ENCODE assay signal across 1 cellular context in the genomic region with DNA sequence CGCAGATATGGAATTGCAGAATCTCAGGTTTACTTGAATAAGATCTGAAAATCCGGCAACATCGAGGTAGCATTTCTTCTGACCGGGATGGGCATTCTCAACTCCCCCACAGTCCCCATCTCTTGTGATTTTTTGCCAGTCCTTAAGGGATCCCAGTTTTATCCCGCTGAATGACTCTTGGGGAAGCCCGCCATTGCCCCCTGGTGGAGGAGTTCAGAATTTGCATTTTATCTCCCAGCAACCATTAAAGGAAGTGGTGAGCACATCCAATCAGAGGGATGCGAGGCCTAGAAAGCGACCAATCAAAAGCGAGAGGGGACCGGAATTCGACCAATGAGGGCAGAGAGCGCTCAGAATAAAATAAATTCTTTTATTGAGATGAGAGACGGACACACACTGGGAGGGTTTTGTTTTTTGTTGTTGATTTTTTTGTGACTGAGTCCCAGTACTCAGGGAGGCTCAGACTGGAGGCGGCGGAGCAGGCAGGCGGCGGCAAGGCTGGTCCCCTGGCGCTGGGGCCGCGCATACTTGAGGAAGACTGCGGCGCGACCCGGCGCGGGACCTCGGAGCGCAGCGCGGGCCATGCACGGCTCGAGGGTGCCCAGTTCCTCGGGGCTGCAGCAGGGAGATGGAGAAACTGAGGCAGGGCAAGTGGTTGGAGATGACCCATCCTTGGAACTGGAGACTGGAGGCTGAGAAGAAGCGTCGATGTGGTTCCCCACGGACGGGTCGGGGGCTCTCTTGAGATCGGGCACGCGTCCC.
TF ChIP-seq lines count a peak whose summit lies in the region.

No MANE protein-coding gene starts in this region.

TF ChIP-seq in HepG2, 621 proteins besides CTCF, POLR2A, EP300 and RAD21 (continued from another document and continues in another):
- TF ChIP-seq GMEB2 (CRISPR knock-in tag; IDR thresholded peaks at IDR 0.05; ENCODE audit: low read depth) (no peak), EZH2 (conservative IDR thresholded peaks at IDR 0.05; ENCODE audit: low read depth, low read length) (no peak), HIVEP1 (CRISPR knock-in tag; IDR thresholded peaks at IDR 0.05) (no peak), PLRG1 (conservative IDR thresholded peaks at IDR 0.05) (no peak), SALL1 (CRISPR knock-in tag; IDR thresholded peaks at IDR 0.05) (no peak; the same call in 1 of the 2 replicates), ZSCAN22 (CRISPR knock-in tag; IDR thresholded peaks at IDR 0.05) (no peak), TOPORS (CRISPR knock-in tag; IDR thresholded peaks at IDR 0.05) (no peak), ZNF496 (CRISPR knock-in tag; IDR thresholded peaks at IDR 0.05; ENCODE audit: insufficient replicate concordance) (no peak), SP2 (CRISPR knock-in tag; IDR thresholded peaks at IDR 0.05) (peak; percentile 2; the same call in 1 of the 2 replicates), KLF16 (CRISPR knock-in tag; IDR thresholded peaks at IDR 0.05) (0 out of 4 replicates have a peak, but pooled peaks of 1 of the 2 experiments have one; percentile 31), ZNF281 (CRISPR knock-in tag; IDR thresholded peaks at IDR 0.05; ENCODE audit: borderline replicate concordance) (no peak), MYPOP (CRISPR knock-in tag; IDR thresholded peaks at IDR 0.05) (no peak), IKZF1 (IDR thresholded peaks at IDR 0.05) (no peak), ZNF362 (CRISPR knock-in tag; IDR thresholded peaks at IDR 0.05; ENCODE audit: borderline replicate concordance) (no peak), ZFP82 (CRISPR knock-in tag; IDR thresholded peaks at IDR 0.05; ENCODE audit: borderline replicate concordance) (no peak), ZNF143 (CRISPR knock-in tag; IDR thresholded peaks at IDR 0.05) (no peak), ZNF30 (CRISPR knock-in tag; IDR thresholded peaks at IDR 0.05) (no peak), ELF1 (CRISPR knock-in tag; IDR thresholded peaks at IDR 0.05) (peak; percentile 54; the same call in 1 of the 2 replicates), MEIS2 (CRISPR knock-in tag; IDR thresholded peaks at IDR 0.05) (no peak), MTF1 (CRISPR knock-in tag; IDR thresholded peaks at IDR 0.05) (no peak), FOXC1 (CRISPR knock-in tag; IDR thresholded peaks at IDR 0.05; ENCODE audit: borderline replicate concordance) (no peak), ZNF570 (CRISPR knock-in tag; IDR thresholded peaks at IDR 0.05; ENCODE audit: borderline replicate concordance) (no peak), SOX5 (CRISPR knock-in tag; IDR thresholded peaks at IDR 0.05; ENCODE audit: borderline replicate concordance) (no peak), ERF (CRISPR knock-in tag; IDR thresholded peaks at IDR 0.05) (peak; percentile 60; the same call in 1 of the 2 replicates), ZKSCAN8 (CRISPR knock-in tag; IDR thresholded peaks at IDR 0.05; ENCODE audit: borderline replicate concordance) (no peak), RAD51 (IDR thresholded peaks at IDR 0.05; ENCODE audit: borderline replicate concordance) (no peak), ARNTL (CRISPR knock-in tag; IDR thresholded peaks at IDR 0.05) (no peak), ZNF563 (CRISPR knock-in tag; IDR thresholded peaks at IDR 0.05) (no peak), GPN1 (CRISPR knock-in tag; IDR thresholded peaks at IDR 0.05; ENCODE audit: borderline replicate concordance) (no peak), MAF1 (CRISPR knock-in tag; IDR thresholded peaks at IDR 0.05; ENCODE audit: borderline replicate concordance) (no peak), MIER3 (CRISPR knock-in tag; IDR thresholded peaks at IDR 0.05; ENCODE audit: borderline replicate concordance) (no peak), ZFP41 (CRISPR knock-in tag; IDR thresholded peaks at IDR 0.05; ENCODE audit: borderline replicate concordance) (no peak), ZNF460 (CRISPR knock-in tag; IDR thresholded peaks at IDR 0.05; ENCODE audit: borderline replicate concordance) (no peak), ZNF142 (CRISPR knock-in tag; IDR thresholded peaks at IDR 0.05) (no peak), ZNF674 (CRISPR knock-in tag; IDR thresholded peaks at IDR 0.05; ENCODE audit: low read depth) (no peak), SKI (IDR thresholded peaks at IDR 0.05; ENCODE audit: partially characterized antibody) (no peak), DDIT3 (CRISPR knock-in tag; IDR thresholded peaks at IDR 0.05) (no peak), RFXAP (CRISPR knock-in tag; IDR thresholded peaks at IDR 0.05; ENCODE audit: borderline replicate concordance) (peak; percentile 99), DPF2 (CRISPR knock-in tag; IDR thresholded peaks at IDR 0.05; ENCODE audit: borderline replicate concordance, low read depth) (no peak)
- TF ChIP-seq, protein P1, sequence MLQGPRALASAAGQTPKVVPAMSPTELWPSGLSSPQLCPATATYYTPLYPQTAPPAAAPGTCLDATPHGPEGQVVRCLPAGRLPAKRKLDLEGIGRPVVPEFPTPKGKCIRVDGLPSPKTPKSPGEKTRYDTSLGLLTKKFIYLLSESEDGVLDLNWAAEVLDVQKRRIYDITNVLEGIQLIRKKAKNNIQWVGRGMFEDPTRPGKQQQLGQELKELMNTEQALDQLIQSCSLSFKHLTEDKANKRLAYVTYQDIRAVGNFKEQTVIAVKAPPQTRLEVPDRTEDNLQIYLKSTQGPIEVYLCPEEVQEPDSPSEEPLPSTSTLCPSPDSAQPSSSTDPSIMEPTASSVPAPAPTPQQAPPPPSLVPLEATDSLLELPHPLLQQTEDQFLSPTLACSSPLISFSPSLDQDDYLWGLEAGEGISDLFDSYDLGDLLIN (CRISPR knock-in tag; IDR thresholded peaks at IDR 0.05; ENCODE audit: borderline replicate concordance), result no peak
- TF ChIP-seq, protein P2, sequence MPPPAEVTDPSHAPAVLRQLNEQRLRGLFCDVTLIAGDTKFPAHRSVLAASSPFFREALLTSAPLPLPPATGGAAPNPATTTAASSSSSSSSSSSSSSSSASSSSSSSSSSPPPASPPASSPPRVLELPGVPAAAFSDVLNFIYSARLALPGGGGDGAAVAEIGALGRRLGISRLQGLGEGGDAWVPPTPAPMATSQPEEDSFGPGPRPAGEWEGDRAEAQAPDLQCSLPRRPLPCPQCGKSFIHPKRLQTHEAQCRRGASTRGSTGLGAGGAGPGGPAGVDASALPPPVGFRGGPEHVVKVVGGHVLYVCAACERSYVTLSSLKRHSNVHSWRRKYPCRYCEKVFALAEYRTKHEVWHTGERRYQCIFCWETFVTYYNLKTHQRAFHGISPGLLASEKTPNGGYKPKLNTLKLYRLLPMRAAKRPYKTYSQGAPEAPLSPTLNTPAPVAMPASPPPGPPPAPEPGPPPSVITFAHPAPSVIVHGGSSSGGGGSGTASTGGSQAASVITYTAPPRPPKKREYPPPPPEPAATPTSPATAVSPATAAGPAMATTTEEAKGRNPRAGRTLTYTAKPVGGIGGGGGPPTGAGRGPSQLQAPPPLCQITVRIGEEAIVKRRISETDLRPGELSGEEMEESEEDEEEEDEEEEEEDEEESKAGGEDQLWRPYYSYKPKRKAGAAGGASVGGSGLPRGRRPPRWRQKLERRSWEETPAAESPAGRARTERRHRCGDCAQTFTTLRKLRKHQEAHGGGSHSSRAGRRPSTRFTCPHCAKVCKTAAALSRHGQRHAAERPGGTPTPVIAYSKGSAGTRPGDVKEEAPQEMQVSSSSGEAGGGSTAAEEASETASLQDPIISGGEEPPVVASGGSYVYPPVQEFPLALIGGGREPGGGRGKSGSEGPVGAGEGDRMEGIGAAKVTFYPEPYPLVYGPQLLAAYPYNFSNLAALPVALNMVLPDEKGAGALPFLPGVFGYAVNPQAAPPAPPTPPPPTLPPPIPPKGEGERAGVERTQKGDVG (CRISPR knock-in tag; IDR thresholded peaks at IDR 0.05; ENCODE audit: borderline replicate concordance), result no peak
